1 cellular context compared by ENCODE assay signal in the genomic region with DNA sequence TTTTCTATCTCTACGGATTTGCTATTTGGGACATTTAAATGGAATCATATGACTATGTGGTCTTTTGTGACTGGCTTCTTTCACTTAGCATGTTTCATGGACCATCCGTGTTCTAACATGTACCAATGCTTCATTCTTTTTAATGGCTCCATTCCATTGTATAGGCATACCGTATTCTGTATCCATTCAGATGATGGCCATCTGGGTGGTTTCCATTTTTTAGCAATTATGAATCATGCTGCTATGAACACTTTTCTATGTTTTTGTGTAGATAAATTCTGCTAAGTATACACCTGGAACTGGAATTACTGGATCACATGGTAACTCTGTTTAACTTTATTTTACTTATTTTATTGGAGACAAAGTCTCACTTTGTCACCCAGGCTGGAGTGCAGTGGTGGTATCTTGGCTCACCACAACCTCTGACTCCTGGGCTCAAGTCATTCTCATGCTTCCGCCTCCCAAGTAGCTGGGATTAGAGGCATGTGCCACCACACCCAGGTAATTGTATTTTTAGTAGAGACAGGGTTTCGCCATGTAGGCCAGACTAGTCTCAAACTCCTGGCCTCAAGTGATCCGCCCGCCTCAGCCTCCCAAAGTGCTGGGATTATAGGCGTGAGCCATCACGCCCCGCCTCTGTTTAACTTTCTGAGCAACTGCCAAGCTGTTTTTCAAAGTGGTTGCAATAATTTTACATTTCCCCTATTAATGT.
TF ChIP-seq lines count a peak whose summit lies in the region.

No MANE protein-coding gene starts in this region.

TF ChIP-seq in SK-N-SH, 30 proteins besides CTCF, POLR2A, EP300 and RAD21 (continued from another document):
- TF ChIP-seq RFX5 (IDR thresholded peaks at IDR 0.05; ENCODE audit: low read length) (no peak), USF2 (IDR thresholded peaks at IDR 0.05; ENCODE audit: borderline replicate concordance, low read depth, low read length) (no peak), RCOR1 (IDR thresholded peaks at IDR 0.05; ENCODE audit: low read length) (no peak), SIN3A (IDR thresholded peaks at IDR 0.05; ENCODE audit: borderline replicate concordance, low read depth, low read length) (no peak), TAF1 (IDR thresholded peaks at IDR 0.05; ENCODE audit: borderline replicate concordance, low read depth, low read length) (no peak), FOXJ3 (CRISPR knock-in tag; IDR thresholded peaks at IDR 0.05) (no peak)
